ENCODE assay signal across 1 cellular context in genomic region chr10:61836888-61837747, GRCh38.
TF ChIP-seq lines count a peak whose summit lies in the region.

No MANE protein-coding gene starts in this region.

TF ChIP-seq in HEK293, 187 proteins besides CTCF, POLR2A, EP300 and RAD21 (continued from another document):
- TF ChIP-seq ZNF140 (tag by site-specific recombination; IDR thresholded peaks at IDR 0.05) (no peak), ZNF629 (tag by site-specific recombination; IDR thresholded peaks at IDR 0.05) (peak; percentile 50; the same call in 1 of the 2 replicates), ZNF266 (tag by site-specific recombination; IDR thresholded peaks at IDR 0.05; ENCODE audit: low read depth) (no peak), IKZF3 (tag by site-specific recombination; IDR thresholded peaks at IDR 0.05) (no peak), ZNF155 (tag by site-specific recombination; IDR thresholded peaks at IDR 0.05) (no peak), HOXD13 (CRISPR knock-in tag; IDR thresholded peaks at IDR 0.05; ENCODE audit: borderline replicate concordance) (0 out of 2 replicates have a peak, but pooled peaks have one; percentile 29), ZNF600 (tag by site-specific recombination; IDR thresholded peaks at IDR 0.05) (no peak), ZNF174 (tag by site-specific recombination; IDR thresholded peaks at IDR 0.05) (no peak), ZNF560 (tag by site-specific recombination; IDR thresholded peaks at IDR 0.05; ENCODE audit: borderline replicate concordance) (no peak), ZNF133 (tag by site-specific recombination; IDR thresholded peaks at IDR 0.05) (no peak), ZSCAN18 (tag by site-specific recombination; IDR thresholded peaks at IDR 0.05) (no peak), ZFP69B (tag by site-specific recombination; IDR thresholded peaks at IDR 0.05) (no peak)
- TF ChIP-seq, protein P1, sequence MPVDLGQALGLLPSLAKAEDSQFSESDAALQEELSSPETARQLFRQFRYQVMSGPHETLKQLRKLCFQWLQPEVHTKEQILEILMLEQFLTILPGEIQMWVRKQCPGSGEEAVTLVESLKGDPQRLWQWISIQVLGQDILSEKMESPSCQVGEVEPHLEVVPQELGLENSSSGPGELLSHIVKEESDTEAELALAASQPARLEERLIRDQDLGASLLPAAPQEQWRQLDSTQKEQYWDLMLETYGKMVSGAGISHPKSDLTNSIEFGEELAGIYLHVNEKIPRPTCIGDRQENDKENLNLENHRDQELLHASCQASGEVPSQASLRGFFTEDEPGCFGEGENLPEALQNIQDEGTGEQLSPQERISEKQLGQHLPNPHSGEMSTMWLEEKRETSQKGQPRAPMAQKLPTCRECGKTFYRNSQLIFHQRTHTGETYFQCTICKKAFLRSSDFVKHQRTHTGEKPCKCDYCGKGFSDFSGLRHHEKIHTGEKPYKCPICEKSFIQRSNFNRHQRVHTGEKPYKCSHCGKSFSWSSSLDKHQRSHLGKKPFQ (tag by site-specific recombination; IDR thresholded peaks at IDR 0.05) = no peak
- TF ChIP-seq, protein P2, sequence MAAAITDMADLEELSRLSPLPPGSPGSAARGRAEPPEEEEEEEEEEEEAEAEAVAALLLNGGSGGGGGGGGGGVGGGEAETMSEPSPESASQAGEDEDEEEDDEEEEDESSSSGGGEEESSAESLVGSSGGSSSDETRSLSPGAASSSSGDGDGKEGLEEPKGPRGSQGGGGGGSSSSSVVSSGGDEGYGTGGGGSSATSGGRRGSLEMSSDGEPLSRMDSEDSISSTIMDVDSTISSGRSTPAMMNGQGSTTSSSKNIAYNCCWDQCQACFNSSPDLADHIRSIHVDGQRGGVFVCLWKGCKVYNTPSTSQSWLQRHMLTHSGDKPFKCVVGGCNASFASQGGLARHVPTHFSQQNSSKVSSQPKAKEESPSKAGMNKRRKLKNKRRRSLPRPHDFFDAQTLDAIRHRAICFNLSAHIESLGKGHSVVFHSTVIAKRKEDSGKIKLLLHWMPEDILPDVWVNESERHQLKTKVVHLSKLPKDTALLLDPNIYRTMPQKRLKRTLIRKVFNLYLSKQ (tag by site-specific recombination; IDR thresholded peaks at IDR 0.05; ENCODE audit: borderline replicate concordance) = no peak
- TF ChIP-seq, protein P3, sequence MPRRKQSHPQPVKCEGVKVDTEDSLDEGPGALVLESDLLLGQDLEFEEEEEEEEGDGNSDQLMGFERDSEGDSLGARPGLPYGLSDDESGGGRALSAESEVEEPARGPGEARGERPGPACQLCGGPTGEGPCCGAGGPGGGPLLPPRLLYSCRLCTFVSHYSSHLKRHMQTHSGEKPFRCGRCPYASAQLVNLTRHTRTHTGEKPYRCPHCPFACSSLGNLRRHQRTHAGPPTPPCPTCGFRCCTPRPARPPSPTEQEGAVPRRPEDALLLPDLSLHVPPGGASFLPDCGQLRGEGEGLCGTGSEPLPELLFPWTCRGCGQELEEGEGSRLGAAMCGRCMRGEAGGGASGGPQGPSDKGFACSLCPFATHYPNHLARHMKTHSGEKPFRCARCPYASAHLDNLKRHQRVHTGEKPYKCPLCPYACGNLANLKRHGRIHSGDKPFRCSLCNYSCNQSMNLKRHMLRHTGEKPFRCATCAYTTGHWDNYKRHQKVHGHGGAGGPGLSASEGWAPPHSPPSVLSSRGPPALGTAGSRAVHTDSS (tag by site-specific recombination; IDR thresholded peaks at IDR 0.05) = no peak
TF ChIP-seq in HEK293: peak in this region for 24.
